In genomic region chr13:97975280-97975850, GRCh38 we compare ENCODE assay signal across 8 cellular contexts. TPM values are rescaled to one million over a fixed set of nuclear protein-coding genes. Genes with fewer than 3 reads are reported as not detected.
DNase-seq lines count a peak whose midpoint lies in the region; ATAC-seq and TF ChIP-seq lines count a peak whose summit lies in the region.

No MANE protein-coding gene starts in this region.

- H3K9me2 ChIP-seq in GM23338 (ENCODE audit: insufficient read depth), result no peaks in the 10 kb centered on the region

- peaks cover 3% of the 10 kb centered on the region; the same call in 1 of the 2 replicates for H3K4me1 ChIP-seq in GM23338 (ENCODE audit: insufficient read depth)
- no peaks in the 10 kb centered on the region for H3K4me1 ChIP-seq in iPS DF 6.9 (ENCODE audit: control insufficient read depth, insufficient read depth, low read length)
- H3K4me1 ChIP-seq in smooth muscle cell (ENCODE audit: low read depth), result peaks cover 22% of the 10 kb centered on the region

- peak overlapping the region; percentile 91 for H3K4me3 Mint-ChIP-seq in GM23338

- peaks cover 35% of the 10 kb centered on the region for H3K79me2 ChIP-seq in GM23338 (replicated peaks; ENCODE audit: insufficient read depth)
- peaks cover 35% of the 10 kb centered on the region for H3K79me2 ChIP-seq in smooth muscle cell (ENCODE audit: low read depth)

- WGBS in iPS DF 6.9 (ENCODE audit: insufficient coverage, insufficient read length), result no CpG with 5 or more reads among the region's 20 CpGs
- WGBS in smooth muscle cell (ENCODE audit: low lambda C conversion rate), result 19% methylated on average over 20 of the region's 20 CpGs

- H3F3A ChIP-seq in GM23338 (replicated peaks; ENCODE audit: low read depth) (0 out of 2 replicates have a peak, but pooled peaks cover 3% of the 10 kb centered on the region), smooth muscle cell (ENCODE audit: low read depth) (no peaks in the 10 kb centered on the region)

- peak overlapping the region; percentile 97 for H3K27ac Mint-ChIP-seq in GM23338

- H3K27me3 ChIP-seq in GM23338 (ENCODE audit: insufficient read depth) (no peaks in the 10 kb centered on the region), iPS DF 6.9 (ENCODE audit: control insufficient read depth, insufficient read depth, low read length) (no peaks in the 10 kb centered on the region), smooth muscle cell (ENCODE audit: low read depth) (no peaks in the 10 kb centered on the region)

- peak overlapping the region; percentile 89 for H3K9ac ChIP-seq in smooth muscle cell (ENCODE audit: low read depth)

- TF ChIP-seq CTCF in C4-2B (conservative IDR thresholded peaks at IDR 0.05) (no peak), GM23338 (conservative IDR thresholded peaks at IDR 0.05; ENCODE audit: low read depth in 2 of 2) (no peak), smooth muscle cell (IDR thresholded peaks at IDR 0.05; ENCODE audit: borderline replicate concordance, insufficient read depth, poor library complexity, severe bottlenecking) (no peak)

- peaks cover 10% of the 10 kb centered on the region; the same call in 1 of the 2 replicates for H4K20me1 ChIP-seq in GM23338 (replicated peaks; ENCODE audit: insufficient read depth)
- H4K20me1 ChIP-seq in smooth muscle cell (ENCODE audit: low read depth), result peaks cover 11% of the 10 kb centered on the region

- H3K9me3 Mint-ChIP-seq in GM23338, result no peaks in the 10 kb centered on the region

- peaks cover 2% of the 10 kb centered on the region for H3K27me3 Mint-ChIP-seq in GM23338 (ENCODE audit: insufficient read depth, low read depth, poor library complexity)

- H3K4me2 ChIP-seq in GM23338, result peak overlapping the region; percentile 84
- H3K4me2 ChIP-seq in smooth muscle cell, result peak overlapping the region; percentile 86

- peak overlapping the region; percentile 84 for H2AFZ ChIP-seq in GM23338
- H2AFZ ChIP-seq in smooth muscle cell (ENCODE audit: low read depth), result peak overlapping the region; percentile 92

- H3K4me3 ChIP-seq in GM23338 (peak overlapping the region; percentile 81), iPS DF 6.9 (ENCODE audit: low read length) (peak overlapping the region; percentile 77; the same call in 1 of the 2 replicates), smooth muscle cell (peak overlapping the region; percentile 90)

- H3K36me3 ChIP-seq in GM23338 (ENCODE audit: insufficient read depth) (no peaks in the 10 kb centered on the region), iPS DF 6.9 (ENCODE audit: control insufficient read depth, insufficient read depth, low read length) (no peaks in the 10 kb centered on the region), smooth muscle cell (ENCODE audit: low read depth) (no peaks in the 10 kb centered on the region)

- H3K27ac ChIP-seq in C4-2B (peak overlapping the region; percentile 98), GM23338 (ENCODE audit: low read depth) (peak overlapping the region; percentile 96), iPS DF 6.9 (ENCODE audit: low read length) (no peak overlapping the region), smooth muscle cell (ENCODE audit: low read depth) (peak overlapping the region; percentile 94)

- H3K4me1 Mint-ChIP-seq in GM23338, result peaks cover 22% of the 10 kb centered on the region

- no peak for ATAC-seq in GM23338

- no peaks in the 10 kb centered on the region for H3K9me3 ChIP-seq in iPS DF 6.9 (ENCODE audit: control insufficient read depth, insufficient read depth, low read length)
- H3K9me3 ChIP-seq in smooth muscle cell (replicated peaks; ENCODE audit: low read depth), result no peaks in the 10 kb centered on the region

- peaks cover 17% of the 10 kb centered on the region for H3K36me3 Mint-ChIP-seq in GM23338 (ENCODE audit: low read depth)

- DNase-seq in GM23338 (ENCODE audit: low spot score), result no peak
- DNase-seq in activated CD4-positive, alpha-beta T cell treated with anti-CD3 and anti-CD28 coated beads, Interleukin-2, amount 50 U/mL, for 48 hours, result peak; percentile 8 to 16
- no peak for DNase-seq in iPS DF 6.9 (ENCODE audit: low read depth, low spot score)
- no peak for DNase-seq in smooth muscle cell (lab: John Stamatoyannopoulos, UW; ENCODE audit: unreplicated experiment)
- DNase-seq in DMS79 (lab: John Stamatoyannopoulos, UW), result no peak
- DNase-seq in SIG-M5 treated with dmso at 0.1 percent for 504 hours (lab: John Stamatoyannopoulos, UW; ENCODE audit: unreplicated experiment), result no peak
- no peak for DNase-seq in germinal center (ENCODE audit: low spot score)

TF ChIP-seq in GM23338, 12 proteins besides CTCF, POLR2A, EP300 and RAD21 (continues in another document):
- TF ChIP-seq ZNF462 (CRISPR knock-in tag; IDR thresholded peaks at IDR 0.05) (no peak), CREB1 (CRISPR knock-in tag; IDR thresholded peaks at IDR 0.05; ENCODE audit: low read depth) (no peak), STAT1 (IDR thresholded peaks at IDR 0.05; ENCODE audit: unreplicated experiment) (no peak), ZNF114 (CRISPR knock-in tag; IDR thresholded peaks at IDR 0.05) (no peak), ETS1 (IDR thresholded peaks at IDR 0.05) (no peak), JUNB (IDR thresholded peaks at IDR 0.05; ENCODE audit: unreplicated experiment) (no peak), ZNF331 (CRISPR knock-in tag; IDR thresholded peaks at IDR 0.05; ENCODE audit: low read depth) (no peak), POLR2AphosphoS5 (IDR thresholded peaks at IDR 0.05; ENCODE audit: low read depth) (no peak), EZH2phosphoT487 (IDR thresholded peaks at IDR 0.05; ENCODE audit: unreplicated experiment) (no peak)

RNA-seq across cellular contexts. Expression of gene IPO5, which starts 21.9 kb away (rescaled TPM):
- total RNA-seq in GM23338 (2014; rRNA removed; shearing (Covaris generic)), result 353 and 426 TPM in 2 replicates
- polyA plus RNA-seq in GM23338 (2016; fragmentation: Nextera tagmentation; extraction: Ambion mirVana) (107 and 124 TPM in 2 replicates), smooth muscle cell (31.3 and 42.9 TPM in 2 replicates)
- 78.6 and 104 TPM in 2 replicates for total RNA-seq in smooth muscle cell

Comparison
In these comparisons a context has a peak if more than half of its experiments do, and no peak if none do; other contexts are left out.
1. DNase-seq: peak in activated CD4-positive, alpha-beta T cell treated with anti-CD3 and anti-CD28 coated beads, Interleukin-2, amount 50 U/mL, for 48 hours (2 of 2); none in GM23338 (single experiment), iPS DF 6.9 (single experiment), smooth muscle cell (single experiment), DMS79 (single experiment), SIG-M5 treated with dmso at 0.1 percent for 504 hours (single experiment) and germinal center (single experiment).
2. Peak in every context shown above with its lines, with median percentiles within 50 percentile points of each other: H3K4me3 ChIP-seq.